Comparison of ENCODE assay signal across 18 cellular contexts in genomic region chr4:147928400-147928799, GRCh38.
DNase-seq lines count a peak whose midpoint lies in the region; FAIRE-seq and TF ChIP-seq lines count a peak whose summit lies in the region.
"Had no signal": no experiment of that assay in that cellular context is flagged by ENCODE, and none has a peak within 500 bp of the region (broad histone marks: within the 10 kb centered on the region; RNA-seq: fewer than 3 reads in every experiment).

No MANE protein-coding gene starts in this region.

- peaks cover 11% of the 10 kb centered on the region for H3K4me1 Mint-ChIP-seq in osteocyte (ENCODE audit: unreplicated experiment)
- no peaks in the 10 kb centered on the region for H3K4me1 Mint-ChIP-seq in endothelial cell (ENCODE audit: unreplicated experiment)

- no peak for TF ChIP-seq POLR2A in endothelial cell of umbilical vein (IDR thresholded peaks at IDR 0.05; ENCODE audit: low read depth, low read length)

- H3K36me3 Mint-ChIP-seq in osteocyte (ENCODE audit: unreplicated experiment) = peaks cover 35% of the 10 kb centered on the region
- H3K36me3 Mint-ChIP-seq in endothelial cell (ENCODE audit: low read depth, unreplicated experiment) = no peaks in the 10 kb centered on the region
- H3K36me3 Mint-ChIP-seq: IgD-negative memory B cell had no signal

- peak; percentile 58 for DNase-seq in DMS53 (lab: John Stamatoyannopoulos, UW)
- peak; percentile 14 for DNase-seq in LoVo (ENCODE audit: low spot score)
- DNase-seq in endothelial cell of umbilical vein (ENCODE audit: low read depth, low spot score) = peak; percentile 87
- DNase-seq in osteocyte (ENCODE audit: extremely low spot score, unreplicated experiment) = no peak
- DNase-seq in SJCRH30 = no peak
- no peak for DNase-seq in endothelial cell (ENCODE audit: low spot score)
- no peak for DNase-seq in caudate nucleus (lab: John Stamatoyannopoulos, UW)
- no peak for DNase-seq in NOMO-1 treated with dmso at 0.1 percent for 144 hours (lab: John Stamatoyannopoulos, UW; ENCODE audit: unreplicated experiment)
- DNase-seq: activated naive CD8-positive, alpha-beta T cell treated with anti-CD3 and anti-CD28 coated beads, Interleukin-2, amount 50 U/mL, for 24 hours; cerebellar nuclear complex; DMS79; mucosa of descending colon; NCI-H2107; NCI-H526; small intestine; thyroid gland had no signal

- no TSS peak for BruUV-seq in endothelial cell of umbilical vein (replicated peaks; lab: Mats Ljungman, UMichigan)

- H3K27me3 ChIP-seq in endothelial cell of umbilical vein (ENCODE audit: control insufficient read depth in 2 of 2, insufficient read depth in 2 of 2, low read length in 2 of 2) (no peaks in the 10 kb centered on the region), SJCRH30 (no peaks in the 10 kb centered on the region)
- H3K27me3 ChIP-seq: thyroid gland had no signal

- H3K4me3 ChIP-seq in endothelial cell of umbilical vein (replicated peaks in 1 of 3; ENCODE audit: insufficient read depth in 1 of 3, low read depth in 1 of 3, low read length in 3 of 3) (no peak overlapping the region), SJCRH30 (no peak overlapping the region)
- H3K4me3 ChIP-seq: mucosa of descending colon, thyroid gland had no signal

- H3K9me3 Mint-ChIP-seq in osteocyte (ENCODE audit: unreplicated experiment) (no peaks in the 10 kb centered on the region), endothelial cell (ENCODE audit: unreplicated experiment) (no peaks in the 10 kb centered on the region)
- H3K9me3 Mint-ChIP-seq: activated naive CD8-positive, alpha-beta T cell treated with anti-CD3 and anti-CD28 coated beads, Interleukin-2, amount 50 U/mL, for 24 hours had no signal

- peak overlapping the region; percentile 53 for H3K9ac ChIP-seq in endothelial cell of umbilical vein (replicated peaks; ENCODE audit: extremely low read depth, insufficient read depth, low read length)

- H3K79me2 ChIP-seq in endothelial cell of umbilical vein (ENCODE audit: control insufficient read depth, insufficient read depth, low read length) = no peaks in the 10 kb centered on the region

- peak overlapping the region; percentile 8 for H2AFZ ChIP-seq in endothelial cell of umbilical vein (ENCODE audit: low read depth, low read length)

- H3K9me1 ChIP-seq in endothelial cell of umbilical vein (replicated peaks; ENCODE audit: control insufficient read depth, extremely low read depth, insufficient read depth, low read length) = no peaks in the 10 kb centered on the region

- H3K9me3 ChIP-seq in endothelial cell of umbilical vein (replicated peaks; ENCODE audit: control insufficient read depth, insufficient read depth, low read length) (no peaks in the 10 kb centered on the region), SJCRH30 (replicated peaks) (no peaks in the 10 kb centered on the region)
- H3K9me3 ChIP-seq: mucosa of descending colon, thyroid gland had no signal

- POLR2A ChIA-PET in endothelial cell of umbilical vein (lab: Charles Lee) = no interaction called here

- dilution Hi-C loops in endothelial cell of umbilical vein (cut with MboI; ENCODE audit: extremely low pct_ligation_motif_present, low sequenced_read_pairs) = no loop called here

- no peaks in the 10 kb centered on the region for H4K20me1 ChIP-seq in endothelial cell of umbilical vein (replicated peaks; ENCODE audit: control insufficient read depth, extremely low read depth, insufficient read depth, low read length)

- no peak overlapping the region for H3K4me3 Mint-ChIP-seq in osteocyte (ENCODE audit: unreplicated experiment)
- H3K4me3 Mint-ChIP-seq in endothelial cell (ENCODE audit: unreplicated experiment) = no peak overlapping the region
- H3K4me3 Mint-ChIP-seq: activated naive CD8-positive, alpha-beta T cell treated with anti-CD3 and anti-CD28 coated beads, Interleukin-2, amount 50 U/mL, for 24 hours; IgD-negative memory B cell had no signal

- CTCF ChIA-PET in endothelial cell of umbilical vein (lab: Charles Lee) = interaction anchor here (0.8 to 2.3 kb wide), 8 partner anchors 11 to 1103 kb away, joined by 3 to 10 read pairs (median 6); no protein-coding TSS in a partner anchor

- TF ChIP-seq CTCF in endothelial cell of umbilical vein (IDR thresholded peaks at IDR 0.05; ENCODE audit: extremely low read depth in 1 of 2, insufficient read depth in 1 of 2, low read depth in 1 of 2, low read length in 2 of 2) (no peak), osteocyte (IDR thresholded peaks at IDR 0.05) (no peak), endothelial cell (IDR thresholded peaks at IDR 0.05; ENCODE audit: unreplicated experiment) (no peak)

- no peaks in the 10 kb centered on the region for H3K27me3 Mint-ChIP-seq in osteocyte (ENCODE audit: unreplicated experiment)
- H3K27me3 Mint-ChIP-seq in endothelial cell (ENCODE audit: unreplicated experiment) = no peaks in the 10 kb centered on the region
- H3K27me3 Mint-ChIP-seq: activated naive CD8-positive, alpha-beta T cell treated with anti-CD3 and anti-CD28 coated beads, Interleukin-2, amount 50 U/mL, for 24 hours had no signal

- peak; percentile 53 for FAIRE-seq in endothelial cell of umbilical vein (lab: Jason Lieb, UNC)
- FAIRE-seq: RCC 7860, small intestine had no signal

- H3K4me2 ChIP-seq in endothelial cell of umbilical vein (ENCODE audit: insufficient read depth, low read length) = peak overlapping the region; percentile 65

- peak overlapping the region; percentile 90 for H3K27ac Mint-ChIP-seq in osteocyte (ENCODE audit: unreplicated experiment)
- H3K27ac Mint-ChIP-seq in endothelial cell (ENCODE audit: unreplicated experiment) = no peak overlapping the region
- H3K27ac Mint-ChIP-seq: activated naive CD8-positive, alpha-beta T cell treated with anti-CD3 and anti-CD28 coated beads, Interleukin-2, amount 50 U/mL, for 24 hours; IgD-negative memory B cell had no signal

- intact Hi-C loops in endothelial cell of umbilical vein (cut with micrococcal nuclease) = loop anchor here (5.0 kb wide), 2 partner anchors 1104 to 1334 kb away; no protein-coding TSS in a partner anchor

- H3K27ac ChIP-seq in endothelial cell of umbilical vein (ENCODE audit: insufficient read depth, low read depth, low read length) (peak overlapping the region; percentile 78), SJCRH30 (no peak overlapping the region), caudate nucleus (ENCODE audit: low read depth, low read length) (no peak overlapping the region)
- H3K27ac ChIP-seq: thyroid gland had no signal

- H3K36me3 ChIP-seq in endothelial cell of umbilical vein (ENCODE audit: control insufficient read depth in 2 of 2, extremely low read depth in 1 of 2, insufficient read depth in 2 of 2, low read length in 2 of 2) = no peaks in the 10 kb centered on the region
- no peaks in the 10 kb centered on the region; the same call in 1 of the 2 replicates for H3K36me3 ChIP-seq in SJCRH30

- H3K4me1 ChIP-seq in endothelial cell of umbilical vein (ENCODE audit: control insufficient read depth, extremely low read depth, insufficient read depth, low read length) (peaks cover 19% of the 10 kb centered on the region), SJCRH30 (no peaks in the 10 kb centered on the region)
- H3K4me1 ChIP-seq: thyroid gland had no signal

TF ChIP-seq in endothelial cell of umbilical vein, 7 proteins besides CTCF, POLR2A, EP300 and RAD21:
- TF ChIP-seq EZH2 (IDR thresholded peaks at IDR 0.05; ENCODE audit: borderline replicate concordance, low read depth, low read length, severe bottlenecking) = no peak
- TF ChIP-seq FOS (IDR thresholded peaks at IDR 0.05; ENCODE audit: borderline replicate concordance, insufficient read depth, low read length) = peak; percentile 20
- no peak for TF ChIP-seq GATA2 (IDR thresholded peaks at IDR 0.05; ENCODE audit: insufficient read depth, insufficient read length, low read depth, low read length)
- no peak for TF ChIP-seq MYC (IDR thresholded peaks at IDR 0.05; ENCODE audit: low read depth, low read length)
- peak; percentile 37 for TF ChIP-seq JUN (IDR thresholded peaks at IDR 0.05; ENCODE audit: borderline replicate concordance, insufficient read depth, insufficient read length, low read depth)
- TF ChIP-seq POLR2AphosphoS5 (IDR thresholded peaks at IDR 0.05; ENCODE audit: insufficient read depth, low read depth, low read length) = no peak

Comparison
In these comparisons a context has a peak if more than half of its experiments do, and no peak if none do; other contexts are left out.
1. DNase-seq: peak in DMS53 (single experiment), LoVo (single experiment) and endothelial cell of umbilical vein (single experiment); none in osteocyte (single experiment), SJCRH30 (0 of 2), endothelial cell (single experiment), caudate nucleus (0 of 61) and NOMO-1 treated with dmso at 0.1 percent for 144 hours (single experiment).